Comparison of ENCODE assay signal across 10 cellular contexts in genomic region chr15:67089218-67090193, GRCh38. TPM values are rescaled to one million over a fixed set of nuclear protein-coding genes. Genes with fewer than 3 reads are reported as not detected.
DNase-seq lines count a peak whose midpoint lies in the region; ATAC-seq, FAIRE-seq and TF ChIP-seq lines count a peak whose summit lies in the region.
"Had no signal": no experiment of that assay in that cellular context is flagged by ENCODE, and none has a peak within 500 bp of the region (broad histone marks: within the 10 kb centered on the region; RNA-seq: fewer than 3 reads in every experiment).

No MANE protein-coding gene starts in this region.

- H2AFZ ChIP-seq in astrocyte (ENCODE audit: low read depth, low read length) (no peak overlapping the region), mesenchymal stem cell (ENCODE audit: low read depth, low read length) (no peak overlapping the region)

- H3K4me1 Mint-ChIP-seq in astrocyte (ENCODE audit: low read depth, unreplicated experiment): peaks cover 66% of the 10 kb centered on the region

- peaks cover 98% of the 10 kb centered on the region for H3K4me1 ChIP-seq in A549
- peaks cover 77% of the 10 kb centered on the region for H3K4me1 ChIP-seq in astrocyte (ENCODE audit: insufficient read depth, low read length)
- peaks cover 25% of the 10 kb centered on the region for H3K4me1 ChIP-seq in mesenchymal stem cell (ENCODE audit: control insufficient read depth, insufficient read depth, low read depth, low read length)

- no peak for FAIRE-seq in A549 (lab: Jason Lieb, UNC)
- no peak for FAIRE-seq in astrocyte (lab: Jason Lieb, UNC)

- H3K4me3 Mint-ChIP-seq in astrocyte (ENCODE audit: unreplicated experiment): no peak overlapping the region

- POLR2A ChIA-PET in A549 (lab: Yijun Ruan, JAX): interaction anchor here (0.7 to 1.0 kb wide), 3 partner anchors 15 to 52 kb away, joined by 3 to 4 read pairs (median 3); partner anchors contain the start of gene SMAD3

- peak overlapping the region; percentile 82 to 86 for H3K18ac ChIP-seq in mesenchymal stem cell (ENCODE audit: low read depth in 1 of 2, low read length in 2 of 2)

- H2BK120ac ChIP-seq in mesenchymal stem cell (ENCODE audit: low read depth, low read length): peak overlapping the region; percentile 51

- H3K9me3 ChIP-seq in A549: no peaks in the 10 kb centered on the region
- H3K9me3 ChIP-seq in astrocyte (ENCODE audit: insufficient read depth, low read depth, low read length): no peaks in the 10 kb centered on the region
- H3K9me3 ChIP-seq in mesenchymal stem cell (ENCODE audit: control insufficient read depth, low read length): no peaks in the 10 kb centered on the region
- H3K9me3 ChIP-seq: SJCRH30 had no signal

- H3K79me2 ChIP-seq in astrocyte (ENCODE audit: insufficient read depth, low read length): peaks cover 96% of the 10 kb centered on the region

- TF ChIP-seq CTCF in A549 (IDR thresholded peaks at IDR 0.05) (no peak), astrocyte (IDR thresholded peaks at IDR 0.05; ENCODE audit: insufficient read depth, low read depth, low read length) (no peak), GM13976 (IDR thresholded peaks at IDR 0.05; ENCODE audit: borderline replicate concordance, control extremely low read depth, extremely low read depth, insufficient read depth, missing control alignments) (no peak)

- no peaks in the 10 kb centered on the region for H3K27me3 Mint-ChIP-seq in astrocyte (ENCODE audit: low read depth, unreplicated experiment)

- H3K4me3 ChIP-seq in A549 (no peak overlapping the region), astrocyte (ENCODE audit: insufficient read depth, low read depth, low read length) (no peak overlapping the region), mesenchymal stem cell (ENCODE audit: insufficient read depth in 1 of 2, low read depth in 1 of 2, low read length in 2 of 2) (no peak overlapping the region)
- H3K4me3 ChIP-seq: SJCRH30 had no signal

- peaks cover 8% of the 10 kb centered on the region for H3K36me3 Mint-ChIP-seq in astrocyte (ENCODE audit: low read depth, unreplicated experiment)

- H4K8ac ChIP-seq in mesenchymal stem cell (ENCODE audit: low read length): peak overlapping the region; percentile 92

- peak overlapping the region; percentile 73 to 95 for H2BK12ac ChIP-seq in mesenchymal stem cell (ENCODE audit: low read length in 2 of 2)

- peak overlapping the region; percentile 91 for H4K91ac ChIP-seq in mesenchymal stem cell (ENCODE audit: low read length)

- ATAC-seq in A549: peak; percentile 37 to 41

- peaks cover 44% of the 10 kb centered on the region for H3K79me1 ChIP-seq in mesenchymal stem cell (replicated peaks; ENCODE audit: low read length, poor library complexity, severe bottlenecking)

- no peak overlapping the region for H2AK5ac ChIP-seq in mesenchymal stem cell (ENCODE audit: low read length, severe bottlenecking)

- 48% methylated on average over 12 of the region's 15 CpGs for WGBS in A549 (ENCODE audit: missing lambda C conversion rate)
- WGBS in mesenchymal stem cell: 68% methylated on average over 13 of the region's 15 CpGs

- H2BK15ac ChIP-seq in mesenchymal stem cell (ENCODE audit: low read depth, poor library complexity, severe bottlenecking): peak overlapping the region; percentile 60

- DNase-seq in A549 (ENCODE audit: low read depth in 1 of 2, low spot score in 1 of 2): peak; percentile 70 to 76
- DNase-seq in HPDE6-E6E7 (ENCODE audit: extremely low spot score): peak; percentile 63
- no peak for DNase-seq in astrocyte (ENCODE audit: low read depth)
- peak; percentile 78 for DNase-seq in mesenchymal stem cell
- no peak for DNase-seq in DMS 273 treated with DMSO at 0.1 percent for 48 hours (lab: John Stamatoyannopoulos, UW)
- no peak for DNase-seq in NCI-H524 treated with DMSO at 0.1 percent for 48 hours (lab: John Stamatoyannopoulos, UW)
- no peak for DNase-seq in DMS153 (lab: John Stamatoyannopoulos, UW)
- no peak for DNase-seq in GM13976 (ENCODE audit: low spot score)
- DNase-seq: activated gamma-delta T cell had no signal

- peaks cover 91% of the 10 kb centered on the region for H4K20me1 ChIP-seq in astrocyte (ENCODE audit: insufficient read depth, low read length)

- peak overlapping the region; percentile 45 for H3K27ac Mint-ChIP-seq in astrocyte (ENCODE audit: unreplicated experiment)

- 0 out of 5 replicates have a peak, but pooled peaks of 1 of the 2 experiments have one; percentile 5 for TF ChIP-seq RAD21 in A549 (conservative IDR thresholded peaks at IDR 0.05 in 1 of 2, IDR thresholded peaks at IDR 0.05 in 1 of 2)

- peak overlapping the region; percentile 56 to 67 for H3K4ac ChIP-seq in mesenchymal stem cell (ENCODE audit: low read depth in 1 of 2, low read length in 2 of 2)

- H3K9ac ChIP-seq in astrocyte (ENCODE audit: low read length): peak overlapping the region; percentile 63
- H3K9ac ChIP-seq in mesenchymal stem cell (ENCODE audit: low read length): no peak overlapping the region

- no peak for TF ChIP-seq POLR2A in A549 (IDR thresholded peaks at IDR 0.05; ENCODE audit: low read length)

- peak overlapping the region; percentile 68 to 82 for H3K27ac ChIP-seq in A549
- peak overlapping the region; percentile 31 for H3K27ac ChIP-seq in astrocyte (ENCODE audit: low read depth, low read length)
- H3K27ac ChIP-seq in mesenchymal stem cell (ENCODE audit: low read length, poor library complexity, severe bottlenecking): no peak overlapping the region
- H3K27ac ChIP-seq: SJCRH30 had no signal

- in situ Hi-C loops in GM13976 (cut with MboI; ENCODE audit: low sequenced_read_pairs, unreplicated experiment): no loop called here

- CTCF ChIA-PET in A549 (lab: Yijun Ruan, JAX): interaction anchor here (0.8 to 4.6 kb wide), 8 partner anchors 9 to 215 kb away, joined by 3 to 17 read pairs (median 4); partner anchors contain the start of gene SMAD3

- no peak overlapping the region for H2BK5ac ChIP-seq in mesenchymal stem cell (ENCODE audit: low read depth, low read length, poor library complexity, severe bottlenecking)

- H3K27me3 ChIP-seq in astrocyte (ENCODE audit: insufficient read depth, low read length) (no peaks in the 10 kb centered on the region), mesenchymal stem cell (ENCODE audit: control insufficient read depth in 1 of 2, insufficient read depth in 1 of 2, low read length in 2 of 2) (no peaks in the 10 kb centered on the region)
- H3K27me3 ChIP-seq: SJCRH30 had no signal

- no peak overlapping the region for H3K23ac ChIP-seq in mesenchymal stem cell (ENCODE audit: low read length in 2 of 2)

- H3K4me2 ChIP-seq in A549 (peak overlapping the region; percentile 69), astrocyte (ENCODE audit: low read length) (peak overlapping the region; percentile 71), mesenchymal stem cell (ENCODE audit: low read length, poor library complexity, severe bottlenecking) (no peak overlapping the region)

- peak overlapping the region in 1 of 2 experiments; percentile 81 for H3K14ac ChIP-seq in mesenchymal stem cell (ENCODE audit: low read length in 2 of 2)

- no peaks in the 10 kb centered on the region for H3K9me3 Mint-ChIP-seq in astrocyte (ENCODE audit: unreplicated experiment)

- TF ChIP-seq EP300 in A549 (IDR thresholded peaks at IDR 0.05): no peak

- H3K36me3 ChIP-seq in astrocyte (ENCODE audit: insufficient read depth, low read length) (peaks cover 3% of the 10 kb centered on the region), mesenchymal stem cell (ENCODE audit: control insufficient read depth in 1 of 2, insufficient read depth in 2 of 2, low read depth in 1 of 2, low read length in 2 of 2) (peaks cover 12 to 28% of the 10 kb centered on the region in 2 experiments)
- H3K36me3 ChIP-seq: SJCRH30 had no signal

TF ChIP-seq in A549, 52 proteins besides CTCF, POLR2A, EP300 and RAD21 (continues in another document):
- TF ChIP-seq HOXA7 (CRISPR knock-in tag; IDR thresholded peaks at IDR 0.05) (no peak), GATA3 (IDR thresholded peaks at IDR 0.05; ENCODE audit: borderline replicate concordance) (peak; percentile 37; the same call in 1 of the 2 replicates), REST (IDR thresholded peaks at IDR 0.05) (no peak), RARB (CRISPR knock-in tag; IDR thresholded peaks at IDR 0.05) (no peak), CBX8 (IDR thresholded peaks at IDR 0.05) (no peak), HEYL (CRISPR knock-in tag; IDR thresholded peaks at IDR 0.05) (no peak), NPAS2 (CRISPR knock-in tag; IDR thresholded peaks at IDR 0.05; ENCODE audit: borderline replicate concordance) (no peak)

RNA-seq across cellular contexts. Expression of gene SMAD3, which starts 24.1 kb away (rescaled TPM):
- polyA plus RNA-seq in A549 (2011; rRNA removed) (77.2 and 101 TPM in 2 replicates), A549 (2017; fragmentation: RNase III; extraction: RNeasy Plus Mini Kit Qiagen cat#74134 plus additional on column Dnase treatment) (74.6 to 106 TPM (median 93.4 TPM) in 3 replicates)
- 116 and 161 TPM in 2 replicates for polyA plus RNA-seq in A549 (2012; cell fraction: cytosol; rRNA removed)
- polyA plus RNA-seq in A549 (2012; cell fraction: nucleus; rRNA removed): 256 and 267 TPM in 2 replicates
- polyA minus RNA-seq in A549 (2011; rRNA and poly(A)+ RNA removed): 138 and 158 TPM in 2 replicates
- total RNA-seq in astrocyte: 65.6 and 78.0 TPM in 2 replicates
- polyA plus RNA-seq in mesenchymal stem cell (2013, experiment 1 of 2): 126 TPM
- 125 TPM for polyA plus RNA-seq in mesenchymal stem cell (2013, experiment 2 of 2)

Comparison
In these comparisons a context has a peak if more than half of its experiments do, and no peak if none do; other contexts are left out.
1. DNase-seq: peak in A549 (2 of 2), HPDE6-E6E7 (single experiment) and mesenchymal stem cell (single experiment); none in astrocyte (single experiment), DMS 273 treated with DMSO at 0.1 percent for 48 hours (single experiment), NCI-H524 treated with DMSO at 0.1 percent for 48 hours (single experiment), DMS153 (single experiment) and GM13976 (single experiment).